Comparison of ENCODE assay signal across 1 cellular context in the genomic region with DNA sequence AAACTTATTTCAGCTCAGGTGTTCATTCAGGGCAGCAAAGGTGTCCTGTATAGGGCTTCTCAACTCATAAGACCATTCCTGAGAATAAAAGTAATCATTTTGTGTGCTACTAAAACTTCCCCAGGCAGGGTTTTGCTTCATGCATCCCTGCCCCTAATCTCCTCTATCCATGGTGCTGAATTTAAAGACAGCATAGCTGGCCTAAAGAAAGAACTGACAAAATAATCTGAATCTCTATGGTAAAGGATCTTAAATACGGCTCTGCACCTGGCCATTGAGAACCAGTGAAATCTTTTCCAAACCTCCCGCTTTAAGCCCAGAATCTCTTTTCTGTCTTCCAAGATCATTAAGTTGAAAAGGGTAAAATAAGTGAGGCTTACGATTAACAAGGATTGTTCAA.
TF ChIP-seq lines count a peak whose summit lies in the region.

No MANE protein-coding gene starts in this region.

TF ChIP-seq in WTC11, 78 proteins besides CTCF, POLR2A, EP300 and RAD21 (continued from another document):
- no peak for TF ChIP-seq CBFB (CRISPR knock-in tag; IDR thresholded peaks at IDR 0.05; ENCODE audit: low read depth)
- no peak for TF ChIP-seq NR3C1 (CRISPR knock-in tag; conservative IDR thresholded peaks at IDR 0.05; ENCODE audit: low read depth)
- no peak for TF ChIP-seq TEAD1 (CRISPR knock-in tag; IDR thresholded peaks at IDR 0.05)
- TF ChIP-seq ETV6 (CRISPR knock-in tag; IDR thresholded peaks at IDR 0.05): 0 out of 2 replicates have a peak, but pooled peaks have one; percentile 29
